ENCODE assay signal across 8 cellular contexts in the genomic region with DNA sequence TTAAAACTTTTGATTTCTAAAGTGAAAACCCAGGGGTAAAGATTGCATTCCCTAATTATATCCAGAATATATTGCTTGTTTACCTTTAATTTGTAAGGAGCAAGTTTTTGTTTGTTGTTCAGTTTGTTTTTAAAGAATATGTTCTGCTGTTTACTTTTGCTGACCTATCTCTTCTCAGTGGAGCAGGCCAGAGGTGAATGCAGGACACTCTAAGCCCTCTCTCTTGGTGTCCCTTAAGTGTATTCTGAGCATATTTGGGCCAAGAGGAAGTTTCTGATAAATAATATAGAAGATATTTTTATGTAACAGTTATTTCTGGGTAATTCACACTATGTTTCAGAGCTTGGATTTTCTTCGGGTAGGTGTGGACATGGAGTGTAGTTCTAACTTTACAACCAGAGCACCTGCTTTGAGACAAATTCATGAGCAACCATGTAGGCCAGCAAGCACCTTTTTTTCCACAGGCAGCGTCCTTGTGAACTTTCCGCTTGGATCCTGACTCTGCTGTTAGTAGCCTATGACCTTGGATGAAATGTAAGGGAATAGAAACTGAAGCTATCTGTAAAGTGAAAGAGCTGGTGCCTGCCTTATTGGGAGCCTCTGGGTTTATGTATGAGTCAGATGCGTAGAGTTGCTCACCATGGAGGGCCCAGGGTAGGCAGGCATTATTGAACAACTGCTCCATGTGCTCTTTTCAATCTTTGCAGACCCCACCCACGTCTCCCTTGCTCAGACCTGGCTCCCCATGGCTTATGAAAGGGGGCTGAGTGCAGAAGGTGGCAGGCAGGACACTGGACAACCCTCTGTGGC. TPM values are rescaled to one million over a fixed set of nuclear protein-coding genes. Genes with fewer than 3 reads are reported as not detected.
DNase-seq lines count a peak whose midpoint lies in the region; ATAC-seq and TF ChIP-seq lines count a peak whose summit lies in the region.

No MANE protein-coding gene starts in this region.

- H3K9ac ChIP-seq in duodenal mucosa (ENCODE audit: low read depth in 1 of 2, low read length in 2 of 2), result peak overlapping the region; percentile 8 to 60
- no peak overlapping the region for H3K9ac ChIP-seq in skeletal muscle satellite cell (ENCODE audit: low read depth, low read length)

- no peaks in the 10 kb centered on the region for H3K9me3 Mint-ChIP-seq in CD4-positive, alpha-beta T cell

- no peak for TF ChIP-seq CTCF in CD4-positive, alpha-beta T cell (IDR thresholded peaks at IDR 0.05)
- no peak for TF ChIP-seq CTCF in LNCaP clone FGC (IDR thresholded peaks at IDR 0.05; ENCODE audit: control insufficient read depth, extremely low read depth, insufficient read depth)

- peak overlapping the region; percentile 22 for H3K4me2 ChIP-seq in skeletal muscle satellite cell (ENCODE audit: low read length)

- peaks cover 87% of the 10 kb centered on the region for H3K4me1 Mint-ChIP-seq in CD4-positive, alpha-beta T cell (ENCODE audit: low read depth)

- peak in 2 of 10 experiments; percentile 22 to 30 for DNase-seq in CD4-positive, alpha-beta T cell
- DNase-seq in LNCaP clone FGC (ENCODE audit: low read depth), result no peak
- DNase-seq in RKO (ENCODE audit: low spot score), result no peak
- no peak for DNase-seq in AG08395 (ENCODE audit: low spot score)
- DNase-seq in 8988T, result no peak

- H3K4me3 Mint-ChIP-seq in CD4-positive, alpha-beta T cell, result peak overlapping the region; percentile 13

- POLR2A ChIA-PET in CD4-positive, alpha-beta T cell (lab: Charles Lee), result interaction anchor here (1.0 to 7.0 kb wide), 5 partner anchors 8 to 16 kb away, joined by 3 to 48 read pairs (median 10); a partner anchor contains a TSS

- ATAC-seq in CD4-positive, alpha-beta T cell (ENCODE audit: poor library complexity), result peak; percentile 67
- peak; percentile 64 for ATAC-seq in GM21423 (IDR thresholded peaks at IDR 0.05; ENCODE audit: unreplicated experiment)

- H3K4me1 ChIP-seq in duodenal mucosa (ENCODE audit: control insufficient read depth in 1 of 2, insufficient read depth in 2 of 2, low read length in 2 of 2) (peaks cover 52 to 58% of the 10 kb centered on the region in 2 donors), skeletal muscle satellite cell (ENCODE audit: control insufficient read depth, insufficient read depth, low read length) (peaks cover 35% of the 10 kb centered on the region)

- H3K27me3 Mint-ChIP-seq in CD4-positive, alpha-beta T cell, result no peaks in the 10 kb centered on the region

- H3K27ac Mint-ChIP-seq in CD4-positive, alpha-beta T cell, result peak overlapping the region; percentile 84

- peak overlapping the region; percentile 5; the same call in 1 of the 2 replicates for H3K4me3 ChIP-seq in LNCaP clone FGC (ENCODE audit: low read depth, low read length)
- peak overlapping the region in 1 of 2 donors; percentile 57 for H3K4me3 ChIP-seq in duodenal mucosa (ENCODE audit: low read depth in 1 of 2, low read length in 2 of 2)
- H3K4me3 ChIP-seq in skeletal muscle satellite cell (ENCODE audit: low read length), result no peak overlapping the region

- no peak overlapping the region for H3K27ac ChIP-seq in CD4-positive, alpha-beta T cell (ENCODE audit: low read depth, low read length)
- peak overlapping the region; percentile 76 for H3K27ac ChIP-seq in duodenal mucosa (ENCODE audit: low read depth, low read length)

- intact Hi-C loops in CD4-positive, alpha-beta T cell (cut with DNase I, micrococcal nuclease), result no loop called here

- H3K36me3 Mint-ChIP-seq in CD4-positive, alpha-beta T cell (ENCODE audit: low read depth), result peaks cover 67% of the 10 kb centered on the region

- H3K36me3 ChIP-seq in duodenal mucosa (ENCODE audit: control insufficient read depth in 1 of 2, insufficient read depth in 2 of 2, low read length in 2 of 2), result peaks cover 23 to 29% of the 10 kb centered on the region in 2 donors
- H3K36me3 ChIP-seq in skeletal muscle satellite cell (ENCODE audit: insufficient read depth, low read length), result peaks cover 18% of the 10 kb centered on the region

- no peaks in the 10 kb centered on the region for H3K27me3 ChIP-seq in CD4-positive, alpha-beta T cell (ENCODE audit: control insufficient read depth, insufficient read depth, low read length)
- H3K27me3 ChIP-seq in duodenal mucosa (ENCODE audit: control insufficient read depth in 1 of 2, insufficient read depth in 2 of 2, low read length in 2 of 2) (no peaks in the 10 kb centered on the region), skeletal muscle satellite cell (ENCODE audit: control insufficient read depth, insufficient read depth, low read length) (no peaks in the 10 kb centered on the region)

- no peaks in the 10 kb centered on the region for H3K9me3 ChIP-seq in CD4-positive, alpha-beta T cell (ENCODE audit: control insufficient read depth, low read length)
- H3K9me3 ChIP-seq in duodenal mucosa (ENCODE audit: control insufficient read depth in 1 of 2, low read length in 2 of 2) (no peaks in the 10 kb centered on the region), skeletal muscle satellite cell (replicated peaks; ENCODE audit: low read length) (no peaks in the 10 kb centered on the region)

- CTCF ChIA-PET in CD4-positive, alpha-beta T cell (lab: Charles Lee), result interaction anchor here (1.0 to 2.5 kb wide), 3 partner anchors 9 to 16 kb away, joined by 3 to 7 read pairs (median 4); a partner anchor contains a TSS

RNA-seq across cellular contexts. Expression of a gene that starts 16.1 kb away (rescaled TPM):
- total RNA-seq in CD4-positive, alpha-beta T cell, result 10 to 100 TPM; 39.8 to 43.8 TPM
- 75.8 and 79.1 TPM in 2 replicates for total RNA-seq in skeletal muscle satellite cell (2012; rRNA removed)

RNA-seq across cellular contexts. Expression of a gene that starts 40.5 kb away (rescaled TPM):
- 100 to 1,000 TPM; 134 to 138 TPM for total RNA-seq in CD4-positive, alpha-beta T cell
- 60.9 and 71.7 TPM in 2 replicates for total RNA-seq in skeletal muscle satellite cell (2012; rRNA removed)

RNA-seq across cellular contexts. Expression of a gene that starts 48.8 kb away (rescaled TPM):
- total RNA-seq in CD4-positive, alpha-beta T cell, result 100 to 1,000 TPM; 126 to 127 TPM
- total RNA-seq in skeletal muscle satellite cell (2012; rRNA removed), result 53.5 and 64.9 TPM in 2 replicates
